ENCODE assay signal across 8 cellular contexts in genomic region chr3:110314512-110315114, GRCh38.
DNase-seq lines count a peak whose midpoint lies in the region; ATAC-seq and TF ChIP-seq lines count a peak whose summit lies in the region.

No MANE protein-coding gene starts in this region.

- POLR2A ChIA-PET in naive thymus-derived CD8-positive, alpha-beta T cell (lab: Charles Lee) = no interaction called here

- no peaks in the 10 kb centered on the region for H3K9me3 ChIP-seq in stomach

- no peak overlapping the region for H3K27ac Mint-ChIP-seq in naive thymus-derived CD8-positive, alpha-beta T cell

- peak; percentile 98 for ATAC-seq in GM19351 (IDR thresholded peaks at IDR 0.05; ENCODE audit: unreplicated experiment)
- peak; percentile 95 for ATAC-seq in HG03378 (IDR thresholded peaks at IDR 0.05; ENCODE audit: unreplicated experiment)
- ATAC-seq in naive thymus-derived CD8-positive, alpha-beta T cell = peak; percentile 66 to 76

- WGBS in stomach, 5 donors = 49 to 61% (median 58%) methylated on average over 7 of the region's 7 CpGs

- no peaks in the 10 kb centered on the region for H3K27me3 Mint-ChIP-seq in naive thymus-derived CD8-positive, alpha-beta T cell

- TF ChIP-seq EP300 in stomach (IDR thresholded peaks at IDR 0.05) = no peak

- H3K27me3 ChIP-seq in stomach = no peaks in the 10 kb centered on the region

- intact Hi-C loops in stomach (cut with DNase I; ENCODE audit: low total_unique reads) = no loop called here

- TF ChIP-seq CTCF in epithelial cell of proximal tubule (conservative IDR thresholded peaks at IDR 0.05; ENCODE audit: low read depth, low read length) = peak; percentile 82
- TF ChIP-seq CTCF in stomach (IDR thresholded peaks at IDR 0.05) = peak in 5 of 7 experiments; percentile 49 to 84 (median 68)

- no peaks in the 10 kb centered on the region for H3K36me3 ChIP-seq in stomach

- peaks cover 0 to 6% (median 3%) of the 10 kb centered on the region in 4 donors for H3K4me1 Mint-ChIP-seq in naive thymus-derived CD8-positive, alpha-beta T cell

- H3K4me1 ChIP-seq in stomach = no peaks in the 10 kb centered on the region

- H3K4me3 Mint-ChIP-seq in naive thymus-derived CD8-positive, alpha-beta T cell = no peak overlapping the region

- H3K9me3 Mint-ChIP-seq in naive thymus-derived CD8-positive, alpha-beta T cell = no peaks in the 10 kb centered on the region

- peak; percentile 31 for DNase-seq in COLO668 (lab: John Stamatoyannopoulos, UW; ENCODE audit: unreplicated experiment)
- DNase-seq in NCI-H69 (lab: John Stamatoyannopoulos, UW) = peak; percentile 64
- peak; percentile 8 to 17 for DNase-seq in activated CD8-positive, alpha-beta memory T cell treated with anti-CD3 and anti-CD28 coated beads for 1 hour (ENCODE audit: extremely low read depth in 1 of 2, low read depth in 1 of 2)
- peak; percentile 31 for DNase-seq in epithelial cell of proximal tubule (ENCODE audit: low read depth)
- peak; percentile 13 to 72 (median 50) for DNase-seq in naive thymus-derived CD8-positive, alpha-beta T cell
- DNase-seq in stomach = peak; percentile 59

- H3K36me3 Mint-ChIP-seq in naive thymus-derived CD8-positive, alpha-beta T cell = no peaks in the 10 kb centered on the region

- H3K27ac ChIP-seq in stomach = no peak overlapping the region

- no peak for TF ChIP-seq POLR2A in stomach (IDR thresholded peaks at IDR 0.05)

- no peak overlapping the region for H3K4me3 ChIP-seq in epithelial cell of proximal tubule (ENCODE audit: low read depth, low read length)
- no peak overlapping the region for H3K4me3 ChIP-seq in stomach

Comparison
In these comparisons a context has a peak if more than half of its experiments do, and no peak if none do; other contexts are left out.
1. DNase-seq: peak in every context shown above with its lines; median percentile 64 in NCI-H69; 59 in stomach; 50 in naive thymus-derived CD8-positive, alpha-beta T cell; 31 in COLO668; 31 in epithelial cell of proximal tubule; 12 in activated CD8-positive, alpha-beta memory T cell treated with anti-CD3 and anti-CD28 coated beads for 1 hour.